In the genomic region with DNA sequence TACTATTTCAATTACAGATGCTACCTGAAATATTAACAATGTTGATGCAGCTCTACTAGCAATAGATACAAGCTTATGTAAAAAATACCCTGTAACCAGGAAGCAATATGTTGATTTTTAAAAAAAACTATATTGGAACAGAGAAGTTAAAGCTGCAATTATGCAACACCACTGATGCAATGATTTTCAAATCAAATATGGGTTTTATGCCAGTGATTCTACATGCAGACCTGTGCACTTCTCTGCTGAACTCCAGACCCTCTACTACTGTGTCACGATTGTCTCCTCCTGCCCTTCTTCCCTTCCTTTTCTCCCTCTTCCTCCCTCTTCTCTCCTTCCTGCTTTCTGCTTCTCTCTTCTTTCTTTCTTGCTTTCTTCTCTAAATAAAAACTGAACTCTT, we compare ENCODE assay signal across 22 cellular contexts.
"Had no signal": no experiment of that assay in that cellular context is flagged by ENCODE, and none has a peak within 500 bp of the region (broad histone marks: within the 10 kb centered on the region; RNA-seq: fewer than 3 reads in every experiment).

No MANE protein-coding gene starts in this region.

- H3K4me3 ChIP-seq: cardiac muscle cell, heart left ventricle, skin epidermis, tibial artery had no signal

- H3K27me3 Mint-ChIP-seq: activated naive CD8-positive, alpha-beta T cell treated with anti-CD3 and anti-CD28 coated beads, Interleukin-2, amount 50 U/mL, for 24 hours; T-cell had no signal

- FAIRE-seq: colon, frontal cortex, islet of Langerhans, urothelium cell line had no signal

- H3K27ac ChIP-seq: cardiac muscle cell, heart left ventricle, skin epidermis, tibial artery had no signal

- H3K27me3 ChIP-seq: cardiac muscle cell, heart left ventricle, tibial artery had no signal

- ATAC-seq: activated CD8-positive, alpha-beta memory T cell treated with anti-CD3 and anti-CD28 coated beads, Interleukin-2, amount 10 ng/mL, durations not matched to agents 7 days and 5 days; activated naive CD8-positive, alpha-beta T cell treated with anti-CD3 and anti-CD28 coated beads, Interleukin-2, amount 50 U/mL, for 24 hours; esophagus mucosa; heart left ventricle; left colon; naive thymus-derived CD4-positive, alpha-beta T cell; T-cell had no signal

- DNase-seq: activated CD4-positive, alpha-beta T cell treated with anti-CD3 and anti-CD28 coated beads, Interleukin-2, amount 50 U/mL, for 48 hours; activated CD4-positive, CD25-positive, alpha-beta regulatory T cell treated with anti-CD3 and anti-CD28 coated beads, Interleukin-2, amount 50 U/mL, for 72 hours; activated CD8-positive, alpha-beta memory T cell treated with anti-CD3 and anti-CD28 coated beads, Interleukin-2, amount 10 ng/mL, durations not matched to agents 7 days and 5 days; activated naive CD4-positive, alpha-beta T cell treated with anti-CD3 and anti-CD28 coated beads for 36 hours; activated naive CD8-positive, alpha-beta T cell treated with anti-CD3 and anti-CD28 coated beads, Interleukin-2, amount 50 U/mL, for 24 hours; activated T-cell treated with anti-CD3 and anti-CD28 coated beads, Interleukin-2, amount 50 U/mL, for 1 hour; heart left ventricle; left colon; naive thymus-derived CD4-positive, alpha-beta T cell; stimulated activated CD4-positive, alpha-beta T cell treated with anti-CD3 and anti-CD28 coated beads, Interleukin-4, amount 100 ng/mL, for 24 hours; stimulated activated naive CD4-positive, alpha-beta T cell; T-cell; T-helper 9 cell; tibial artery had no signal

- H3K4me1 Mint-ChIP-seq: activated naive CD8-positive, alpha-beta T cell treated with anti-CD3 and anti-CD28 coated beads, Interleukin-2, amount 50 U/mL, for 24 hours; T-cell had no signal

- H3K4me1 ChIP-seq: heart left ventricle, tibial artery had no signal

- H3K36me3 ChIP-seq: cardiac muscle cell, heart left ventricle, tibial artery had no signal

- H3K4me3 Mint-ChIP-seq: activated CD8-positive, alpha-beta memory T cell treated with anti-CD3 and anti-CD28 coated beads, Interleukin-2, amount 10 ng/mL, durations not matched to agents 7 days and 5 days; activated naive CD4-positive, alpha-beta T cell treated with anti-CD3 and anti-CD28 coated beads for 36 hours; activated naive CD8-positive, alpha-beta T cell treated with anti-CD3 and anti-CD28 coated beads, Interleukin-2, amount 50 U/mL, for 24 hours; naive thymus-derived CD4-positive, alpha-beta T cell; T-cell had no signal

- H3K27ac Mint-ChIP-seq: activated CD8-positive, alpha-beta memory T cell treated with anti-CD3 and anti-CD28 coated beads, Interleukin-2, amount 10 ng/mL, durations not matched to agents 7 days and 5 days; activated naive CD4-positive, alpha-beta T cell treated with anti-CD3 and anti-CD28 coated beads for 36 hours; activated naive CD8-positive, alpha-beta T cell treated with anti-CD3 and anti-CD28 coated beads, Interleukin-2, amount 50 U/mL, for 24 hours; activated T-helper 2 cell treated with anti-CD3 and anti-CD28 coated beads, Interferon-gamma antibody, Interleukin-2, Interleukin-4, amounts not matched to agents 10 μg/mL and 5 μg/mL and 100 μg/mL, durations not matched to agents 14 hours and 24 hours and 36 hours; naive thymus-derived CD4-positive, alpha-beta T cell; T-cell had no signal

- H3K9me3 Mint-ChIP-seq: activated naive CD4-positive, alpha-beta T cell treated with anti-CD3 and anti-CD28 coated beads for 36 hours; activated naive CD8-positive, alpha-beta T cell treated with anti-CD3 and anti-CD28 coated beads, Interleukin-2, amount 50 U/mL, for 24 hours; activated T-helper 2 cell treated with anti-CD3 and anti-CD28 coated beads, Interferon-gamma antibody, Interleukin-2, Interleukin-4, amounts not matched to agents 10 μg/mL and 5 μg/mL and 100 μg/mL, durations not matched to agents 14 hours and 24 hours and 36 hours; T-cell had no signal

- H3K9me3 ChIP-seq: heart left ventricle, tibial artery had no signal

- H3K36me3 Mint-ChIP-seq: naive thymus-derived CD4-positive, alpha-beta T cell; T-cell had no signal
